1 cellular context compared by ENCODE assay signal in genomic region chr12:120542166-120542565, GRCh38.
A peak's percentile ranks its signal among the peaks of the same experiment; 100 is the strongest.
TF ChIP-seq lines count a peak whose summit lies in the region.

No MANE protein-coding gene starts in this region.

TF ChIP-seq in HepG2, 621 proteins besides CTCF, POLR2A, EP300 and RAD21:
- TF ChIP-seq KLF13 (CRISPR knock-in tag; IDR thresholded peaks at IDR 0.05) (no peak), ZNF121 (CRISPR knock-in tag; IDR thresholded peaks at IDR 0.05) (peak; percentile 86)
